Comparison of ENCODE assay signal across 1 cellular context in the genomic region with DNA sequence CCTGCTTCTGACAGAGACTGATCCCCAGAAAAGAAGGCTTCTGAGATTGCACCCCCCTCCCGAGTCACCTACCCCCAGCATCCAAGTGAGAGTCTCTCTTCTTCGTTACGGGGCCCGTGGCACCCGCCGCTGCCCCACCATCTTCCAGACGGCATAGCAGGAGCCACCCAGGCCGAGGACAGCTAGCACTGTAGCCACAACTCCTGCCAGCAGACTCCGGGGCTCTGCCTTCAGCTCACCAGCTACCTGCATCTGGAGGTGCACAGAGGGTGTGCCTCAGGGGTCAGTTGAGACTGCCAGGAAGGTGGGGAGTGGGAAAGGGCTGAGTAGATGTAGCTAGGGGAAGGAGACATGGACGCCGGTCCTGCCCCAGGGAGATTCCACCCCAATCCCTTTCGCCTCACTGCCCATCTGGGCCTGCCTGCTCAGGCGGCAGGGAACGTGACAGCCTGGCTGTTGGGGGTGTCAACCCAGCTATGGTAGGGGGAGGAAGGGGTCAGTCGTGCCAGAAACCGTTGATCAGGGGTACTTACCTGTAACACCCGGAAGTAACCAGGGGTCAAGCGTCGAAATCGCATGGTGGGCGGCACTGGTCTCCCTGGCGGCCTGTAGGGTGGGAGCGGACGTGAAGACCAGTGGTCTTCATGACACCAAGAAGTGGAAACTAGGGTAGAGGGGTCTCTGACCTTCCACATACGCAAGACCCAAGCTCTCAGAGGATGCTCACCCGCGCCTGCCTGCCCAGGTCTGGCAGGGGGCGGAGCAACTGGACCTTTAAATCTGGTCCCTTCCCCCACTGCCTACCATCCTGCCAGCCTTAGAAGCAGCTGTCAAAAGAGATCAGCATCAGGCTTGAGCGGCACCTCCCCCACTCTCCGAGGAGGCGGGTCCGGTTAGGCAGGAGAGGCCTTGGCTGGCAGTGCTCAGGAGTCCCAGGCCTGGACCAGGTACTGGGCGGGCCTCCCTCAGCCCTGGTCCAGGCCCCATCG.
TF ChIP-seq lines count a peak whose summit lies in the region.

A gene (minus strand): TSS at position 749 of the 989 bp plus-strand sequence. CDS start 171 bp downstream, at position 578.

TF ChIP-seq in IMR-90, 13 proteins besides CTCF, POLR2A, EP300 and RAD21:
- TF ChIP-seq CHD1 (IDR thresholded peaks at IDR 0.05; ENCODE audit: low read depth, low read length): no peak
- no peak for TF ChIP-seq FOS (IDR thresholded peaks at IDR 0.05; ENCODE audit: low read depth, low read length)
- no peak for TF ChIP-seq CEBPB (IDR thresholded peaks at IDR 0.05; ENCODE audit: low read depth, low read length)
- TF ChIP-seq, protein P1, sequence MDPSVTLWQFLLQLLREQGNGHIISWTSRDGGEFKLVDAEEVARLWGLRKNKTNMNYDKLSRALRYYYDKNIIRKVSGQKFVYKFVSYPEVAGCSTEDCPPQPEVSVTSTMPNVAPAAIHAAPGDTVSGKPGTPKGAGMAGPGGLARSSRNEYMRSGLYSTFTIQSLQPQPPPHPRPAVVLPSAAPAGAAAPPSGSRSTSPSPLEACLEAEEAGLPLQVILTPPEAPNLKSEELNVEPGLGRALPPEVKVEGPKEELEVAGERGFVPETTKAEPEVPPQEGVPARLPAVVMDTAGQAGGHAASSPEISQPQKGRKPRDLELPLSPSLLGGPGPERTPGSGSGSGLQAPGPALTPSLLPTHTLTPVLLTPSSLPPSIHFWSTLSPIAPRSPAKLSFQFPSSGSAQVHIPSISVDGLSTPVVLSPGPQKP (IDR thresholded peaks at IDR 0.05; ENCODE audit: borderline replicate concordance, low read depth, low read length): no peak
- no peak for TF ChIP-seq RFX5 (IDR thresholded peaks at IDR 0.05; ENCODE audit: low read depth, low read length)
- no peak for TF ChIP-seq MAZ (IDR thresholded peaks at IDR 0.05; ENCODE audit: borderline replicate concordance, low read depth, low read length)
- TF ChIP-seq, protein P2, sequence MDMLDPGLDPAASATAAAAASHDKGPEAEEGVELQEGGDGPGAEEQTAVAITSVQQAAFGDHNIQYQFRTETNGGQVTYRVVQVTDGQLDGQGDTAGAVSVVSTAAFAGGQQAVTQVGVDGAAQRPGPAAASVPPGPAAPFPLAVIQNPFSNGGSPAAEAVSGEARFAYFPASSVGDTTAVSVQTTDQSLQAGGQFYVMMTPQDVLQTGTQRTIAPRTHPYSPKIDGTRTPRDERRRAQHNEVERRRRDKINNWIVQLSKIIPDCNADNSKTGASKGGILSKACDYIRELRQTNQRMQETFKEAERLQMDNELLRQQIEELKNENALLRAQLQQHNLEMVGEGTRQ (IDR thresholded peaks at IDR 0.05; ENCODE audit: low read depth, low read length): no peak
- no peak for TF ChIP-seq RCOR1 (IDR thresholded peaks at IDR 0.05; ENCODE audit: insufficient replicate concordance, low read length)
- TF ChIP-seq SMC3 (IDR thresholded peaks at IDR 0.05; ENCODE audit: low read depth, low read length): no peak
- TF ChIP-seq MXI1 (IDR thresholded peaks at IDR 0.05; ENCODE audit: borderline replicate concordance, low read depth, low read length): no peak
- no peak for TF ChIP-seq NFE2L2 (IDR thresholded peaks at IDR 0.05; ENCODE audit: low read depth, low read length)
- TF ChIP-seq BHLHE40 (IDR thresholded peaks at IDR 0.05; ENCODE audit: low read depth, low read length): no peak
